In genomic region chr12:46160081-46160980, GRCh38 we compare ENCODE assay signal across 9 cellular contexts.
DNase-seq lines count a peak whose midpoint lies in the region; ATAC-seq, FAIRE-seq and TF ChIP-seq lines count a peak whose summit lies in the region.
"Had no signal": no experiment of that assay in that cellular context is flagged by ENCODE, and none has a peak within 500 bp of the region (broad histone marks: within the 10 kb centered on the region; RNA-seq: fewer than 3 reads in every experiment).

No MANE protein-coding gene starts in this region.

- peak; percentile 20 for ATAC-seq in foreskin keratinocyte
- ATAC-seq in GM21737 (IDR thresholded peaks at IDR 0.05; ENCODE audit: unreplicated experiment), result no peak
- no peak for ATAC-seq in HG03139 (IDR thresholded peaks at IDR 0.05; ENCODE audit: unreplicated experiment)
- no peak for ATAC-seq in GM19328 (IDR thresholded peaks at IDR 0.05; ENCODE audit: unreplicated experiment)

- H3K4me1 ChIP-seq in foreskin keratinocyte, result peaks cover 33% of the 10 kb centered on the region

- H3K4me3 Mint-ChIP-seq in HFFc6, result no peak overlapping the region

- H3K4me1 Mint-ChIP-seq in HFFc6 (ENCODE audit: low read depth), result peaks cover 32% of the 10 kb centered on the region

- DNase-seq in HFFc6, result peak; percentile 53
- peak; percentile 74 for DNase-seq in RCC 7860 (ENCODE audit: low spot score)
- peak; percentile 87 to 89 for DNase-seq in foreskin keratinocyte
- no peak for DNase-seq in stimulated activated naive CD4-positive, alpha-beta T cell (lab: John Stamatoyannopoulos, UW)
- DNase-seq: nucleus accumbens had no signal

- H3K27ac ChIP-seq in foreskin keratinocyte (peak overlapping the region; percentile 33), skin epidermis (peak overlapping the region in 14 of 21 experiments; percentile 1 to 73 (median 45))

- H3K27me3 ChIP-seq in foreskin keratinocyte, result no peaks in the 10 kb centered on the region

- H3K27ac Mint-ChIP-seq in HFFc6, result peak overlapping the region; percentile 32

- H3K27me3 Mint-ChIP-seq in HFFc6 (ENCODE audit: insufficient read depth), result no peaks in the 10 kb centered on the region

- H3K9me3 Mint-ChIP-seq in HFFc6, result peaks cover 14% of the 10 kb centered on the region

- peaks cover 14% of the 10 kb centered on the region for H3K36me3 Mint-ChIP-seq in HFFc6 (ENCODE audit: low read depth)

- TF ChIP-seq CTCF in HFFc6 (IDR thresholded peaks at IDR 0.05) (no peak), foreskin keratinocyte (conservative IDR thresholded peaks at IDR 0.05) (no peak)

- peak; percentile 93 for FAIRE-seq in RCC 7860 (lab: Jason Lieb, UNC)

- no peak overlapping the region for H3K4me3 ChIP-seq in skin epidermis

Comparison
In these comparisons a context has a peak if more than half of its experiments do, and no peak if none do; other contexts are left out.
1. DNase-seq: peak in HFFc6 (single experiment), RCC 7860 (single experiment) and foreskin keratinocyte (2 of 2); none in stimulated activated naive CD4-positive, alpha-beta T cell (0 of 6).